10 cellular contexts compared by ENCODE assay signal in genomic region chr16:586645-587590, GRCh38. TPM values are rescaled to one million over a fixed set of nuclear protein-coding genes. Genes with fewer than 3 reads are reported as not detected.
DNase-seq lines count a peak whose midpoint lies in the region; ATAC-seq, FAIRE-seq and TF ChIP-seq lines count a peak whose summit lies in the region.
"Had no signal": no experiment of that assay in that cellular context is flagged by ENCODE, and none has a peak within 500 bp of the region (broad histone marks: within the 10 kb centered on the region; RNA-seq: fewer than 3 reads in every experiment).

No MANE protein-coding gene starts in this region.

- peak overlapping the region; percentile 88 for H3K27ac Mint-ChIP-seq in T-helper 2 cell treated with Interferon-gamma antibody and Interleukin-4, amounts not matched to agents 5 μg/mL and 100 μg/mL, for 36 hours
- peak overlapping the region; percentile 77 for H3K27ac Mint-ChIP-seq in endodermal cell

- peaks cover 2% of the 10 kb centered on the region for H3K36me3 Mint-ChIP-seq in T-helper 2 cell treated with Interferon-gamma antibody and Interleukin-4, amounts not matched to agents 5 μg/mL and 100 μg/mL, for 36 hours (ENCODE audit: low read depth)
- peaks cover 2% of the 10 kb centered on the region for H3K36me3 Mint-ChIP-seq in endodermal cell (ENCODE audit: low read depth)

- H3K4me1 Mint-ChIP-seq in T-helper 2 cell treated with Interferon-gamma antibody and Interleukin-4, amounts not matched to agents 5 μg/mL and 100 μg/mL, for 36 hours (ENCODE audit: low read depth) = peaks cover 19% of the 10 kb centered on the region
- H3K4me1 Mint-ChIP-seq in endodermal cell = peaks cover 10% of the 10 kb centered on the region

- WGBS in endodermal cell (ENCODE audit: insufficient coverage in 1 of 2, insufficient read length in 1 of 2), 2 experiments = 91 to 97% methylated on average over 9 to 14 of the region's 14 CpGs
- WGBS in psoas muscle, 3 donors = 40 to 56% (median 49%) methylated on average over 14 of the region's 14 CpGs

- no peak for DNase-seq in T-helper 2 cell treated with Interferon-gamma antibody and Interleukin-4, amounts not matched to agents 5 μg/mL and 100 μg/mL, for 36 hours (ENCODE audit: low spot score)
- no peak for DNase-seq in T-helper 2 cell
- peak; percentile 6 for DNase-seq in OCI-M1 (lab: John Stamatoyannopoulos, UW)
- DNase-seq in endodermal cell = no peak
- peak in 1 of 2 donors; percentile 60 for DNase-seq in psoas muscle
- no peak for DNase-seq in foreskin melanocyte
- no peak for DNase-seq in RCC 7860 (ENCODE audit: low spot score)
- DNase-seq: activated CD4-positive, alpha-beta T cell treated with anti-CD3 and anti-CD28 coated beads, Interleukin-2, amount 50 U/mL, for 1 hour had no signal

- FAIRE-seq in RCC 7860 (lab: Jason Lieb, UNC) = no peak
- FAIRE-seq: A204.1 had no signal

- no peak overlapping the region for H3K9ac ChIP-seq in endodermal cell (ENCODE audit: extremely low read depth, low read length, poor library complexity, severe bottlenecking)

- H3K4me3 ChIP-seq in endodermal cell (ENCODE audit: low read length) (no peak overlapping the region), psoas muscle (peak overlapping the region; percentile 86)

- H3K9me3 Mint-ChIP-seq in T-helper 2 cell treated with Interferon-gamma antibody and Interleukin-4, amounts not matched to agents 5 μg/mL and 100 μg/mL, for 36 hours = no peaks in the 10 kb centered on the region
- H3K9me3 Mint-ChIP-seq in endodermal cell = no peaks in the 10 kb centered on the region

- H3K36me3 ChIP-seq in endodermal cell (ENCODE audit: control insufficient read depth, insufficient read depth, low read length) = no peaks in the 10 kb centered on the region
- H3K36me3 ChIP-seq in psoas muscle (ENCODE audit: insufficient read depth in 1 of 2, low read depth in 1 of 2) = no peaks in the 10 kb centered on the region

- TF ChIP-seq CTCF in endodermal cell (conservative IDR thresholded peaks at IDR 0.05) (no peak), psoas muscle (IDR thresholded peaks at IDR 0.05) (no peak)

- ATAC-seq in psoas muscle = peak in 1 of 4 donors; percentile 6
- ATAC-seq in HG03045 (IDR thresholded peaks at IDR 0.05; ENCODE audit: unreplicated experiment) = no peak

- H3K4me1 ChIP-seq in endodermal cell (ENCODE audit: control insufficient read depth, insufficient read depth, low read length) (no peaks in the 10 kb centered on the region), psoas muscle (peaks cover 41% of the 10 kb centered on the region)

- intact Hi-C loops in psoas muscle (cut with DNase I) = no loop called here

- H3K27me3 Mint-ChIP-seq in T-helper 2 cell treated with Interferon-gamma antibody and Interleukin-4, amounts not matched to agents 5 μg/mL and 100 μg/mL, for 36 hours (ENCODE audit: low read depth) = peaks cover 2% of the 10 kb centered on the region
- H3K27me3 Mint-ChIP-seq in endodermal cell (ENCODE audit: insufficient read depth) = peaks cover 34% of the 10 kb centered on the region

- peaks cover 21% of the 10 kb centered on the region for H3K27me3 ChIP-seq in endodermal cell (ENCODE audit: control insufficient read depth, insufficient read depth, low read length, poor library complexity, severe bottlenecking)
- no peaks in the 10 kb centered on the region for H3K27me3 ChIP-seq in psoas muscle (ENCODE audit: insufficient read depth in 3 of 3, low read length in 2 of 3)

- H3K9me3 ChIP-seq in endodermal cell (ENCODE audit: control insufficient read depth, low read length) (no peaks in the 10 kb centered on the region), psoas muscle (no peaks in the 10 kb centered on the region)

- peak overlapping the region; percentile 92 for H3K4me3 Mint-ChIP-seq in T-helper 2 cell treated with Interferon-gamma antibody and Interleukin-4, amounts not matched to agents 5 μg/mL and 100 μg/mL, for 36 hours
- peak overlapping the region; percentile 89 for H3K4me3 Mint-ChIP-seq in endodermal cell

- no peak overlapping the region for H3K27ac ChIP-seq in endodermal cell (ENCODE audit: low read depth, low read length)
- peak overlapping the region; percentile 97 for H3K27ac ChIP-seq in psoas muscle

RNA-seq across cellular contexts. Expression of gene RAB40C, which starts 2.9 kb away (rescaled TPM):
- total RNA-seq in endodermal cell = 10 to 100 TPM; 21.3 to 25.9 TPM
- polyA plus RNA-seq in endodermal cell (2013, experiment 1 of 2) = 24.0 TPM
- polyA plus RNA-seq in endodermal cell (2013, experiment 2 of 2) = 23.0 TPM
- 10 to 100 TPM; 12.3 to 20.2 (median 14.4) TPM for total RNA-seq in psoas muscle
- polyA plus RNA-seq in psoas muscle = 10 to 100 TPM; 14.7 to 16.3 (median 15.7) TPM

RNA-seq across cellular contexts. Expression of gene PIGQ, which starts 17.1 kb away (rescaled TPM):
- total RNA-seq in endodermal cell (100 to 1,000 TPM; 128 to 129 TPM), psoas muscle (10 to 100 TPM; 18.3 to 26.3 (median 22.0) TPM)
- polyA plus RNA-seq in endodermal cell (2013, experiment 1 of 2) = 61.9 TPM
- 52.5 TPM for polyA plus RNA-seq in endodermal cell (2013, experiment 2 of 2)
- 10 to 100 TPM; 26.5 to 39.9 (median 27.2) TPM for polyA plus RNA-seq in psoas muscle

RNA-seq across cellular contexts. Expression of gene NHLRC4, which starts 20.1 kb away (rescaled TPM):
- 1 to 10 TPM; 1.1 TPM for total RNA-seq in endodermal cell
- 0.78 TPM for polyA plus RNA-seq in endodermal cell (2013, experiment 1 of 2)
- 0.87 TPM for polyA plus RNA-seq in endodermal cell (2013, experiment 2 of 2)
- under 1 TPM in 3 of 4 donors, not detected in 1; 0.19 to 0.39 (median 0.27) TPM for total RNA-seq in psoas muscle
- under 1 TPM; 0.06 to 0.38 (median 0.27) TPM for polyA plus RNA-seq in psoas muscle

RNA-seq across cellular contexts. Expression of gene PRR35, which starts 26.7 kb away (rescaled TPM):
- total RNA-seq in endodermal cell (under 1 TPM; 0.29 to 0.62 TPM), psoas muscle (not detected)
- polyA plus RNA-seq in endodermal cell (2013, experiment 1 of 2) = 0.18 TPM
- 0.12 TPM for polyA plus RNA-seq in endodermal cell (2013, experiment 2 of 2)
- polyA plus RNA-seq in psoas muscle = not detected

RNA-seq across cellular contexts. Expression of gene WFIKKN1, which starts 43.9 kb away (rescaled TPM):
- 10 to 100 TPM in 1 of 2 donors, 1 to 10 TPM in 1; 7.7 to 11.6 TPM for total RNA-seq in endodermal cell
- polyA plus RNA-seq in endodermal cell (2013, experiment 1 of 2) = 17.0 TPM
- 15.2 TPM for polyA plus RNA-seq in endodermal cell (2013, experiment 2 of 2)
- total RNA-seq in psoas muscle = 1 to 10 TPM in 2 of 4 donors, under 1 TPM in 2; 0.30 to 2.0 (median 0.82) TPM
- under 1 TPM; 0.31 to 0.61 (median 0.36) TPM for polyA plus RNA-seq in psoas muscle

Comparison
In these comparisons a context has a peak if more than half of its experiments do, and no peak if none do; other contexts are left out.
1. RNA of gene PIGQ, which starts 17.1 kb away (total RNA-seq): 128 to 129 TPM in endodermal cell; 18.3 to 26.3 TPM in psoas muscle; every median in the first group is over 4 times any median in the second.